In the genomic region with DNA sequence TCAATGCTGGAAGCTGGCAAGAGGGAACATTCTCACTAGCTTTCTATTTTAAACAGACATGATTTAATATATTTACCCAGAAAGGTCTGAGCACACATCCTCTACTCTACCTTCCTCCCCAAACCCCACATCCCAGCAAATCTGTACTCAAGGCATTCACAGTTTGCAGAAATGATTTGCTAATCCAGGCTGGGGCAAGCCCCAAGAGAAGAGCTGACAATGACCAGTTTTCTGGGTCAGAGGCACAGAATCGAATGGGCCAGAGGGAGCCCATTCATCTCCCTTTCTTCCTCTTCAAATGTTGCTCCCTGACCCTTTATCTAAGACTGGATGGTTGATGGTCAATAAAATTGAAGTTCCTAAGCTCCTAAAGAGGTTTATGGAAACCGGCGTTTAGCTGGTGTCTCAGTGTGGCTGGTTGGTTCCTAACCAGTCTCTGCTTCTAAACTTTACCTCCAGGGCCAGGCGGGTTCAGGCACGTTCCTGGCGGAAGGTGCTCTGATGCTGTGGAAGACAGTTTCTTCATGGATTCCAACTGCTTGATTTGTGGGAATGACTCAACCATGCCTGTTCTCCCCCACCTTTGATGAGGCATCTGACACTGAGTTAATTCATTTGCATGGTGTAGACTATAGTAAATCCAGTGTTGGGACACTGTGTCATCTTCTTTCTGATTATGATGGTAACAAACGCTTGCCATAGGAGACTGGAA, we compare ENCODE assay signal across 29 cellular contexts.
DNase-seq lines count a peak whose midpoint lies in the region; ATAC-seq, FAIRE-seq and TF ChIP-seq lines count a peak whose summit lies in the region.
"Had no signal": no experiment of that assay in that cellular context is flagged by ENCODE, and none has a peak within 500 bp of the region (broad histone marks: within the 10 kb centered on the region; RNA-seq: fewer than 3 reads in every experiment).

No MANE protein-coding gene starts in this region.

- H3K4me1 ChIP-seq in K562 (replicated peaks in 1 of 2; ENCODE audit: control insufficient read depth in 2 of 2, insufficient read depth in 2 of 2, low read length in 2 of 2): peaks cover 73 to 95% of the 10 kb centered on the region in 2 experiments
- peaks cover 20% of the 10 kb centered on the region for H3K4me1 ChIP-seq in smooth muscle cell (ENCODE audit: low read depth)

- no peaks in the 10 kb centered on the region for H3K36me3 Mint-ChIP-seq in activated CD4-positive, alpha-beta T cell treated with anti-CD3 and anti-CD28 coated beads, Interleukin-2, amount 10 ng/mL, durations not matched to agents 7 days and 5 days (ENCODE audit: low read depth)
- H3K36me3 Mint-ChIP-seq: naive thymus-derived CD8-positive, alpha-beta T cell had no signal

- peak overlapping the region; percentile 93 for H3K27ac ChIP-seq in K562 (ENCODE audit: extremely low read depth, low read depth, low read length)
- H3K27ac ChIP-seq in smooth muscle cell (ENCODE audit: low read depth): peak overlapping the region; percentile 95
- H3K27ac ChIP-seq: C4-2B, gastroesophageal sphincter, GM23248, SK-N-MC, transverse colon had no signal

- FAIRE-seq in K562 (lab: Jason Lieb, UNC): no peak
- FAIRE-seq: GM12878, small intestine had no signal

- peaks cover 4% of the 10 kb centered on the region for H3F3A ChIP-seq in smooth muscle cell (ENCODE audit: low read depth)

- H3K27me3 Mint-ChIP-seq in activated CD4-positive, alpha-beta T cell treated with anti-CD3 and anti-CD28 coated beads, Interleukin-2, amount 10 ng/mL, durations not matched to agents 7 days and 5 days: peaks cover 9% of the 10 kb centered on the region

- H3K9me3 ChIP-seq in K562 (replicated peaks; ENCODE audit: control insufficient read depth, insufficient read depth, low read depth, low read length): no peaks in the 10 kb centered on the region
- no peaks in the 10 kb centered on the region for H3K9me3 ChIP-seq in smooth muscle cell (replicated peaks; ENCODE audit: low read depth)
- H3K9me3 ChIP-seq: gastroesophageal sphincter, transverse colon had no signal

- DNase-seq in HPDE6-E6E7 (ENCODE audit: extremely low spot score) (peak; percentile 96), K562 (ENCODE audit: extremely low read depth in 1 of 4, low spot score in 3 of 4) (peak in 3 of 4 experiments; percentile 37 to 45 (median 37)), islet precursor cell (peak; percentile 71), smooth muscle cell (lab: John Stamatoyannopoulos, UW; ENCODE audit: unreplicated experiment) (no peak), T-helper 9 cell (no peak), MV-4-11 (lab: John Stamatoyannopoulos, UW) (no peak)
- no peak for DNase-seq in activated CD4-positive, alpha-beta T cell treated with anti-CD3 and anti-CD28 coated beads, Interleukin-2, amount 10 ng/mL, durations not matched to agents 7 days and 5 days
- DNase-seq: activated CD8-positive, alpha-beta memory T cell treated with anti-CD3 and anti-CD28 coated beads for 24 hours; activated gamma-delta T cell; activated T-cell treated with anti-CD3 and anti-CD28 coated beads, Interleukin-2, amount 50 U/mL, for 24 hours; Calu3; central memory CD4-positive, alpha-beta T cell; IMR-90; left ventricle myocardium superior; naive thymus-derived CD8-positive, alpha-beta T cell; NCI-H1105; NCI-H1930; NCI-H345; NCI-H774; RPMI8226; small intestine; stimulated activated CD4-positive, alpha-beta T cell treated with anti-CD3 and anti-CD28 coated beads, Interleukin-1b, Interleukin-23, amount 100 ng/mL, for 48 hours; T-helper 17 cell; transverse colon had no signal

- H3K79me2 ChIP-seq in K562 (ENCODE audit: control insufficient read depth, insufficient read depth, low read length) (no peaks in the 10 kb centered on the region), smooth muscle cell (ENCODE audit: low read depth) (no peaks in the 10 kb centered on the region)

- intact Hi-C loops in K562 (cut with micrococcal nuclease): loop anchor here (2.0 to 10.0 kb wide), 4 partner anchors 50 to 338 kb away; no protein-coding TSS in a partner anchor

- peak overlapping the region; percentile 76 for H3K4me2 ChIP-seq in K562 (ENCODE audit: insufficient read depth, low read length)
- H3K4me2 ChIP-seq in smooth muscle cell: peak overlapping the region; percentile 38

- H3K36me3 ChIP-seq in K562 (ENCODE audit: control insufficient read depth, insufficient read depth, low read length) (no peaks in the 10 kb centered on the region), smooth muscle cell (ENCODE audit: low read depth) (no peaks in the 10 kb centered on the region)
- H3K36me3 ChIP-seq: gastroesophageal sphincter, transverse colon had no signal

- no peaks in the 10 kb centered on the region for H3K27me3 ChIP-seq in K562 (ENCODE audit: control insufficient read depth in 2 of 2, insufficient read depth in 2 of 2, low read length in 2 of 2)
- H3K27me3 ChIP-seq in smooth muscle cell (ENCODE audit: low read depth): no peaks in the 10 kb centered on the region
- H3K27me3 ChIP-seq: gastroesophageal sphincter, transverse colon had no signal

- H3K9ac ChIP-seq in K562 (ENCODE audit: insufficient read depth in 1 of 2, low read depth in 2 of 2, low read length in 2 of 2): peak overlapping the region in 1 of 2 experiments; percentile 49; a peak in 2 of 4 replicates
- H3K9ac ChIP-seq in smooth muscle cell (ENCODE audit: low read depth): peak overlapping the region; percentile 21
- H3K9ac ChIP-seq: GM23248 had no signal

- no peak overlapping the region for H3K4me3 ChIP-seq in K562
- H3K4me3 ChIP-seq in smooth muscle cell: no peak overlapping the region
- H3K4me3 ChIP-seq: gastroesophageal sphincter, GM12878, GM23248, SK-N-MC, transverse colon had no signal

- in situ Hi-C loops in K562 (cut with MboI): no loop called here

- H3K9me1 ChIP-seq in K562 (ENCODE audit: control insufficient read depth, insufficient read depth, low read length): no peaks in the 10 kb centered on the region

- TF ChIP-seq POLR2A in K562 (conservative IDR thresholded peaks at IDR 0.05): no peak

- no peak overlapping the region for H3K4me3 Mint-ChIP-seq in activated CD4-positive, alpha-beta T cell treated with anti-CD3 and anti-CD28 coated beads, Interleukin-2, amount 10 ng/mL, durations not matched to agents 7 days and 5 days
- H3K4me3 Mint-ChIP-seq: activated T-cell treated with anti-CD3 and anti-CD28 coated beads, Interleukin-2, amount 50 U/mL, for 24 hours; naive thymus-derived CD8-positive, alpha-beta T cell; T-helper 17 cell had no signal

- WGBS in K562 (ENCODE audit: insufficient coverage, low coverage, missing lambda C conversion rate): 28% methylated on average over 7 of the region's 7 CpGs
- 39% methylated on average over 7 of the region's 7 CpGs for WGBS in smooth muscle cell (ENCODE audit: low lambda C conversion rate)

- no peak for ATAC-seq in K562
- ATAC-seq: gastroesophageal sphincter; GM12878; left ventricle myocardium superior; naive thymus-derived CD8-positive, alpha-beta T cell; T-helper 17 cell had no signal

- no peaks in the 10 kb centered on the region for H3K4me1 Mint-ChIP-seq in activated CD4-positive, alpha-beta T cell treated with anti-CD3 and anti-CD28 coated beads, Interleukin-2, amount 10 ng/mL, durations not matched to agents 7 days and 5 days
- H3K4me1 Mint-ChIP-seq: T-helper 17 cell had no signal

- BruUV-seq in K562 (replicated peaks; lab: Mats Ljungman, UMichigan): no TSS peak

- H3K9me3 Mint-ChIP-seq in activated CD4-positive, alpha-beta T cell treated with anti-CD3 and anti-CD28 coated beads, Interleukin-2, amount 10 ng/mL, durations not matched to agents 7 days and 5 days: peaks cover 4% of the 10 kb centered on the region
- H3K9me3 Mint-ChIP-seq: activated T-cell treated with anti-CD3 and anti-CD28 coated beads, Interleukin-2, amount 50 U/mL, for 24 hours; naive thymus-derived CD8-positive, alpha-beta T cell had no signal

- H2AFZ ChIP-seq in K562 (ENCODE audit: low read depth, low read length) (peak overlapping the region; percentile 14), smooth muscle cell (ENCODE audit: low read depth) (no peak overlapping the region)
- H2AFZ ChIP-seq: GM23248 had no signal

- POLR2A ChIA-PET in K562 (lab: Yijun Ruan, JAX): interaction anchor here (0.6 to 2.4 kb wide), 11 partner anchors 16 to 747 kb away, joined by 3 to 11 read pairs (median 3); no protein-coding TSS in a partner anchor
- POLR2A ChIA-PET in activated CD4-positive, alpha-beta T cell treated with anti-CD3 and anti-CD28 coated beads, Interleukin-2, amount 10 ng/mL, durations not matched to agents 7 days and 5 days (lab: Charles Lee): no interaction called here

- TF ChIP-seq CTCF in K562 (IDR thresholded peaks at IDR 0.05 in 2 of 3, conservative IDR thresholded peaks at IDR 0.05 in 1 of 3; ENCODE audit: insufficient read depth in 2 of 3, low read depth in 1 of 3, low read length in 3 of 3): 0 out of 6 replicates have a peak, but pooled peaks of 1 of the 3 experiments have one; percentile 3
- no peak for TF ChIP-seq CTCF in smooth muscle cell (IDR thresholded peaks at IDR 0.05; ENCODE audit: borderline replicate concordance, insufficient read depth, poor library complexity, severe bottlenecking)

- H4K20me1 ChIP-seq in K562 (replicated peaks; ENCODE audit: control insufficient read depth, insufficient read depth, low read length) (no peaks in the 10 kb centered on the region), smooth muscle cell (ENCODE audit: low read depth) (no peaks in the 10 kb centered on the region)

- TF ChIP-seq RAD21 in K562 (CRISPR knock-in tag; conservative IDR thresholded peaks at IDR 0.05 in 1 of 2, IDR thresholded peaks at IDR 0.05 in 1 of 2): no peak; a peak in 2 of 4 replicates

- TF ChIP-seq EP300 in K562 (IDR thresholded peaks at IDR 0.05; ENCODE audit: low read length): 0 out of 2 replicates have a peak, but pooled peaks have one; percentile 12

- CTCF ChIA-PET in K562 (lab: Yijun Ruan, JAX; ENCODE audit: low intra/inter-chr PET ratio): interaction anchor here (0.6 kb wide), 1 partner anchor 22 kb away, joined by 3 read pairs; no protein-coding TSS in a partner anchor
- CTCF ChIA-PET in activated CD4-positive, alpha-beta T cell treated with anti-CD3 and anti-CD28 coated beads, Interleukin-2, amount 10 ng/mL, durations not matched to agents 7 days and 5 days (lab: Charles Lee): no interaction called here

- no peak overlapping the region for H3K27ac Mint-ChIP-seq in activated CD4-positive, alpha-beta T cell treated with anti-CD3 and anti-CD28 coated beads, Interleukin-2, amount 10 ng/mL, durations not matched to agents 7 days and 5 days
- H3K27ac Mint-ChIP-seq: activated T-cell treated with anti-CD3 and anti-CD28 coated beads, Interleukin-2, amount 50 U/mL, for 24 hours; naive thymus-derived CD8-positive, alpha-beta T cell; T-helper 17 cell had no signal

TF ChIP-seq in K562, 482 proteins besides CTCF, POLR2A, EP300 and RAD21 (continues in another document):
- TF ChIP-seq HDAC6 (IDR thresholded peaks at IDR 0.05; ENCODE audit: low read depth, low read length): no peak

Comparison
In these comparisons a context has a peak if more than half of its experiments do, and no peak if none do; other contexts are left out.
1. DNase-seq: peak in HPDE6-E6E7 (single experiment), K562 (3 of 4) and islet precursor cell (single experiment); none in smooth muscle cell (single experiment), T-helper 9 cell (single experiment), MV-4-11 (single experiment) and activated CD4-positive, alpha-beta T cell treated with anti-CD3 and anti-CD28 coated beads, Interleukin-2, amount 10 ng/mL, durations not matched to agents 7 days and 5 days (single experiment).